11 cellular contexts compared by ENCODE assay signal in the genomic region with DNA sequence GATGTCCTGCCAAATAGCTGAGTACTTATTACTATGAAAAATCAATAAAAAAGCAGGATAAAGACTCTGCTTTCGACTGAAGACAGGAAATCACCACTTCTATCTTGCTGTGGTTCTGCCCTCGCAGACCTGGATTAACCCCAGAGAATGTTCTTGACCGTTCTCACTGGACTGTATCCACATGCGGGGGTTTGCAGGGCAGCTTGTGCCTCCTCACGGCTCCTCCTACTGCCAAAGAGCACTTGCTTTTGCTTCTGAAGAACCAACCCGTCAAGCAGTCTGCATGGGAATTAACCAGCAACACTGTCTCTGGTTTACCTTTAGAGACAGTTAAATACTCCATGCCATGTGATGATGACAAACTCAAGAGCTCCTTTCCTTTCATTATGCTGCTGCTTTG.
DNase-seq lines count a peak whose midpoint lies in the region; ATAC-seq lines count a peak whose summit lies in the region.
"Had no signal": no experiment of that assay in that cellular context is flagged by ENCODE, and none has a peak within 500 bp of the region (broad histone marks: within the 10 kb centered on the region; RNA-seq: fewer than 3 reads in every experiment).

No MANE protein-coding gene starts in this region.

- ATAC-seq in stimulated activated naive CD8-positive, alpha-beta T cell treated with anti-CD3 and anti-CD28 coated beads, Interleukin-15, Interleukin-2, amounts not matched to agents 100 U/mL and 50 U/mL, for 24 hours, result no peak
- ATAC-seq: CD8-positive, alpha-beta T cell had no signal

- peak; percentile 54 for DNase-seq in HK-2 (ENCODE audit: unreplicated experiment)
- DNase-seq in amniotic epithelial cell (ENCODE audit: low read depth), result peak; percentile 1
- DNase-seq in left kidney (ENCODE audit: low read depth, low spot score), result peak; percentile 36
- DNase-seq in renal cortical epithelial cell (ENCODE audit: low read depth), result peak; percentile 63
- DNase-seq in NCI-H510A (lab: John Stamatoyannopoulos, UW), result no peak
- no peak for DNase-seq in stimulated activated naive CD8-positive, alpha-beta T cell treated with anti-CD3 and anti-CD28 coated beads, Interleukin-15, Interleukin-2, amounts not matched to agents 100 U/mL and 50 U/mL, for 24 hours
- DNase-seq in stimulated activated naive CD4-positive, alpha-beta T cell (lab: John Stamatoyannopoulos, UW), result no peak
- DNase-seq: Calu3; CD8-positive, alpha-beta T cell; GM23248; IMR-90 had no signal

Comparison
In these comparisons a context has a peak if more than half of its experiments do, and no peak if none do; other contexts are left out.
1. DNase-seq: peak in HK-2 (single experiment), amniotic epithelial cell (single experiment), left kidney (single experiment) and renal cortical epithelial cell (single experiment); none in NCI-H510A (single experiment), stimulated activated naive CD8-positive, alpha-beta T cell treated with anti-CD3 and anti-CD28 coated beads, Interleukin-15, Interleukin-2, amounts not matched to agents 100 U/mL and 50 U/mL, for 24 hours (single experiment) and stimulated activated naive CD4-positive, alpha-beta T cell (0 of 6).